ENCODE assay signal across 18 cellular contexts in the genomic region with DNA sequence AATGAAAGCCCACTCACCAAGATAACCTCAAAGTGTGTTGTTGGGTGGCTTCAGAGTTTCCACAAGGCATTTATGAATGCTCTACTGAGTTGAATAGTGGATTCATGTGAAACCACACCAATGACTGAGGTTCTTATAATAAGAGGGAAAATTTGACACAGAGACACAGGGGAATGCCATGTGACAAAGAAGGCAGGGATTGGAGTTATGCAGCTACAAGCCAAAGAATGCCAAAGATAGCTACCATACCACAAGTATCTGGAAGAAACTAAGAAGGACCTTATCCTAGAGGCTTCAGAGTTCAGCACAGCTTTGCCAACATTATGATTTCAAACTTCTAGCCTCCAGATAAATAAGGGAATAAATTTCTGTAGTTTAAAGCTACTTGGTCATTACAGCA.
"Had no signal": no experiment of that assay in that cellular context is flagged by ENCODE, and none has a peak within 500 bp of the region (broad histone marks: within the 10 kb centered on the region; RNA-seq: fewer than 3 reads in every experiment).

No MANE protein-coding gene starts in this region.

- H3K4me3 Mint-ChIP-seq: activated CD4-positive, alpha-beta memory T cell treated with anti-CD3 and anti-CD28 coated beads for 36 hours; activated CD4-positive, alpha-beta T cell treated with anti-CD3 and anti-CD28 coated beads for 36 hours; activated naive CD8-positive, alpha-beta T cell; central memory CD8-positive, alpha-beta T cell; naive B cell; neural crest cell; T-helper 2 cell treated with Interferon-gamma antibody and Interleukin-4, amounts not matched to agents 5 μg/mL and 100 μg/mL, for 36 hours; WTC11 had no signal

- ATAC-seq: activated CD4-positive, alpha-beta T cell treated with anti-CD3 and anti-CD28 coated beads for 36 hours; stimulated activated naive CD8-positive, alpha-beta T cell treated with anti-CD3 and anti-CD28 coated beads, Interleukin-15, Interleukin-2, amounts not matched to agents 100 U/mL and 50 U/mL, for 24 hours; WTC11 had no signal

- H3K27me3 ChIP-seq: brain microvascular endothelial cell, SJSA1, tibial artery had no signal

- H3K27ac Mint-ChIP-seq: activated CD4-positive, alpha-beta memory T cell treated with anti-CD3 and anti-CD28 coated beads for 36 hours; activated CD4-positive, alpha-beta T cell treated with anti-CD3 and anti-CD28 coated beads for 36 hours; activated naive CD8-positive, alpha-beta T cell; naive B cell; T-helper 2 cell treated with Interferon-gamma antibody and Interleukin-4, amounts not matched to agents 5 μg/mL and 100 μg/mL, for 36 hours; WTC11 had no signal

- H3K9me3 ChIP-seq: tibial artery had no signal

- H3K4me3 ChIP-seq: coronary artery, SJSA1, tibial artery had no signal

- H3K27ac ChIP-seq: brain microvascular endothelial cell, coronary artery, SJSA1, tibial artery had no signal

- DNase-seq: activated CD4-positive, alpha-beta memory T cell treated with anti-CD3 and anti-CD28 coated beads for 36 hours; activated CD4-positive, alpha-beta T cell treated with anti-CD3 and anti-CD28 coated beads for 36 hours; activated T-cell treated with anti-CD3 and anti-CD28 coated beads for 4 hours; amygdala; brain microvascular endothelial cell; naive B cell; stimulated activated CD4-positive, alpha-beta T cell treated with anti-CD3 and anti-CD28 coated beads, Interleukin-12 subunit alpha, Interleukin-12 subunit beta, amount 100 ng/mL, for 4 hours; stimulated activated CD4-positive, alpha-beta T cell treated with anti-CD3 and anti-CD28 coated beads, Interleukin-2, amount 100 ng/mL, for 24 hours; stimulated activated naive CD8-positive, alpha-beta T cell treated with anti-CD3 and anti-CD28 coated beads, Interleukin-15, Interleukin-2, amounts not matched to agents 100 U/mL and 50 U/mL, for 24 hours; substantia nigra; tibial artery had no signal

- H3K27me3 Mint-ChIP-seq: activated CD4-positive, alpha-beta memory T cell treated with anti-CD3 and anti-CD28 coated beads for 36 hours; activated CD4-positive, alpha-beta T cell treated with anti-CD3 and anti-CD28 coated beads for 36 hours; activated naive CD8-positive, alpha-beta T cell; central memory CD8-positive, alpha-beta T cell; naive B cell had no signal

- H3K4me1 Mint-ChIP-seq: activated CD4-positive, alpha-beta T cell treated with anti-CD3 and anti-CD28 coated beads for 36 hours; central memory CD8-positive, alpha-beta T cell; naive B cell; WTC11 had no signal

- H3K36me3 Mint-ChIP-seq: activated CD4-positive, alpha-beta memory T cell treated with anti-CD3 and anti-CD28 coated beads for 36 hours; activated naive CD8-positive, alpha-beta T cell; naive B cell; WTC11 had no signal

- H3K4me1 ChIP-seq: SJSA1, tibial artery had no signal
